ENCODE assay signal across 8 cellular contexts in the genomic region with DNA sequence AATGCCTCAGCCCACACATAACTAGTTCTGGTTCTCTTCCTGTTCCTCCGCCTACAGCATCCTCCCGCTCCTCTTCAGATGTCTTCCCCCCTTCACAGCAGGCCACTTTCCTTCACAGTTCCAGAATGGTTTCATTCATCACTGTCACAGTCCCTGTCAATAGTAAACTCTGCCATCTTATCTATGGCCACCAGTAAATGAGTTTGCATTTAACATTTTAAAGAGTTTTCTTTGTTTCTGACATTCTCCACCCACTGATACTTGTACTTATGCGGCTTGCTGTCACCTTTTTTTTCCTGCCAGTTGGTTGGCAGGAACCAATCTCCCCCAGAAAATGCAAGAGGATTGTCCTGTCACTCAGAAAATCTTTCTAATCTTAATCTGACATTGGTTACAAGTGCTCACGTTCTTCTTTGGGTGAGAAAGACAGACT.
DNase-seq lines count a peak whose midpoint lies in the region; ATAC-seq and TF ChIP-seq lines count a peak whose summit lies in the region.

No MANE protein-coding gene starts in this region.

- no peak overlapping the region for H3K27ac Mint-ChIP-seq in endothelial cell (ENCODE audit: unreplicated experiment)

- peaks cover 3% of the 10 kb centered on the region for H3K4me1 Mint-ChIP-seq in endothelial cell (ENCODE audit: unreplicated experiment)

- peak; percentile 35 for DNase-seq in inferior parietal cortex (ENCODE audit: extremely low spot score)
- DNase-seq in T1000 (lab: John Stamatoyannopoulos, UW) = no peak
- no peak for DNase-seq in occipital lobe (lab: John Stamatoyannopoulos, UW)
- DNase-seq in endothelial cell (ENCODE audit: low spot score) = no peak
- no peak for DNase-seq in substantia nigra (lab: John Stamatoyannopoulos, UW)

- H3K27ac ChIP-seq in substantia nigra (ENCODE audit: low read depth, low read length, poor library complexity, severe bottlenecking) = no peak overlapping the region

- no peaks in the 10 kb centered on the region for H3K36me3 Mint-ChIP-seq in endothelial cell (ENCODE audit: low read depth, unreplicated experiment)

- TF ChIP-seq CTCF in endothelial cell (IDR thresholded peaks at IDR 0.05; ENCODE audit: unreplicated experiment) = no peak

- H3K27me3 Mint-ChIP-seq in endothelial cell (ENCODE audit: unreplicated experiment) = no peaks in the 10 kb centered on the region

- no peak overlapping the region for H3K4me3 Mint-ChIP-seq in endothelial cell (ENCODE audit: unreplicated experiment)

- ATAC-seq in GM18867 (IDR thresholded peaks at IDR 0.05; ENCODE audit: unreplicated experiment) = peak; percentile 61
- peak; percentile 54 for ATAC-seq in GM21529 (IDR thresholded peaks at IDR 0.05; ENCODE audit: unreplicated experiment)
- ATAC-seq in HG03354 (IDR thresholded peaks at IDR 0.05; ENCODE audit: poor library complexity, severe bottlenecking, unreplicated experiment) = peak; percentile 44

- H3K9me3 Mint-ChIP-seq in endothelial cell (ENCODE audit: unreplicated experiment) = no peaks in the 10 kb centered on the region
